1 cellular context compared by ENCODE assay signal in genomic region chr1:24468605-24469004, GRCh38.
TF ChIP-seq lines count a peak whose summit lies in the region.

No MANE protein-coding gene starts in this region.

TF ChIP-seq in H1, 55 proteins besides CTCF, POLR2A, EP300 and RAD21 (continued from another document):
- TF ChIP-seq CHD7 (IDR thresholded peaks at IDR 0.05; ENCODE audit: insufficient replicate concordance, low read length): no peak
- TF ChIP-seq POLR2AphosphoS5 (IDR thresholded peaks at IDR 0.05; ENCODE audit: low read depth, low read length): no peak
- no peak for TF ChIP-seq CBX5 (IDR thresholded peaks at IDR 0.05; ENCODE audit: low read depth, low read length)
- TF ChIP-seq GABPA (IDR thresholded peaks at IDR 0.05; ENCODE audit: borderline replicate concordance, insufficient read depth, low read length): no peak
- TF ChIP-seq KDM1A (IDR thresholded peaks at IDR 0.05; ENCODE audit: borderline replicate concordance, low read length): no peak
- no peak for TF ChIP-seq POU5F1 (IDR thresholded peaks at IDR 0.05; ENCODE audit: low read depth, low read length)
- TF ChIP-seq TEAD4 (IDR thresholded peaks at IDR 0.05; ENCODE audit: low read depth, low read length): no peak
- no peak for TF ChIP-seq ATF3 (IDR thresholded peaks at IDR 0.05; ENCODE audit: insufficient read depth, low read depth, low read length)
- TF ChIP-seq NANOG (IDR thresholded peaks at IDR 0.05; ENCODE audit: insufficient read depth, low read depth, low read length, poor library complexity, severe bottlenecking): no peak
- no peak for TF ChIP-seq EGR1 (IDR thresholded peaks at IDR 0.05; ENCODE audit: borderline replicate concordance, low read depth, low read length)
- no peak for TF ChIP-seq TAF7 (optimal IDR thresholded peaks at IDR 0.05; ENCODE audit: borderline replicate concordance, low read depth, low read length)
